In the genomic region with DNA sequence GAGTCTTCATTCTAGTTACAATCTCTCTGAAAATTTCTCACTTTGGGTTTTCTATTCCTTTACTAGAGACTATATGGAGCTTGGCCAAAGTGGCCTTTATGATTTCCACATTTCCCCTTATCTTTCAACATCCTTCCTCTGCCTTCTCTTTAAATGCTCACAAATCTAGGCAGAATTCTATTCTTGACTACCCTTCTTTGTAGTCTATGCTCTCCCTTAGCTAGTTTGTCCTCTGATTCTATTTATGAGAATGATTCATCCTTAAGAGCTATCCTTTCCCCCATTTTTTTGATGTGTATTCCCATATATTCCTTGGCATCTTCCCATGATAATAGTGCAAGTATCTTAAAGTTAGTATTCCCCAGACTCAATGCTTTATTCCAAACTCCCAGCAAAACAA, we compare ENCODE assay signal across 24 cellular contexts. TPM values are rescaled to one million over a fixed set of nuclear protein-coding genes. Genes with fewer than 3 reads are reported as not detected.
"Had no signal": no experiment of that assay in that cellular context is flagged by ENCODE, and none has a peak within 500 bp of the region (broad histone marks: within the 10 kb centered on the region; RNA-seq: fewer than 3 reads in every experiment).

No MANE protein-coding gene starts in this region.

- DNase-seq: activated CD4-positive, alpha-beta memory T cell treated with anti-CD3 and anti-CD28 coated beads for 36 hours; activated CD4-positive, alpha-beta T cell treated with anti-CD3 and anti-CD28 coated beads for 48 hours; activated effector memory CD4-positive, alpha-beta T cell treated with Interleukin-2 at 50 U/mL for 16 hours; activated naive CD4-positive, alpha-beta T cell treated with anti-CD3 and anti-CD28 coated beads for 36 hours; activated naive CD8-positive, alpha-beta T cell treated with anti-CD3 and anti-CD28 coated beads, Interleukin-2, amount 10 ng/mL, durations not matched to agents 7 days and 5 days; activated T-cell treated with anti-CD3 and anti-CD28 coated beads, Interleukin-2, amount 50 U/mL, for 72 hours; amniotic stem cell; colonic mucosa; dorsolateral prefrontal cortex; endodermal cell; esophagus squamous epithelium; gastrocnemius medialis; hippocampal formation; left ventricle myocardium inferior; mammary epithelial cell; midbrain; natural killer cell; right cardiac atrium; stimulated activated CD4-positive, alpha-beta T cell treated with anti-CD3 and anti-CD28 coated beads, Interleukin-2, amount 100 ng/mL, for 24 hours; stimulated activated naive CD8-positive, alpha-beta T cell treated with anti-CD3 and anti-CD28 coated beads, Interleukin-15, amount 100 ng/mL, for 72 hours had no signal

- ATAC-seq: activated T-cell treated with anti-CD3 and anti-CD28 coated beads, Interleukin-2, amount 50 U/mL, for 72 hours; gastrocnemius medialis; natural killer cell; right cardiac atrium; stimulated activated effector memory CD8-positive, alpha-beta T cell treated with anti-CD3 and anti-CD28 coated beads, Interleukin-12 subunit alpha, Interleukin-12 subunit beta, amount 100 ng/mL, for 72 hours; stimulated activated naive CD8-positive, alpha-beta T cell treated with anti-CD3 and anti-CD28 coated beads, Interleukin-15, amount 100 ng/mL, for 72 hours had no signal

- H3K4me3 ChIP-seq: breast epithelium, colonic mucosa, dorsolateral prefrontal cortex, esophagus squamous epithelium, gastrocnemius medialis, left ventricle myocardium inferior, tibial nerve had no signal

- H3K9me3 ChIP-seq: breast epithelium, colonic mucosa, esophagus squamous epithelium, gastrocnemius medialis, left ventricle myocardium inferior, tibial nerve had no signal

- H3K27me3 ChIP-seq: breast epithelium, colonic mucosa had no signal

- H3K36me3 ChIP-seq: breast epithelium, colonic mucosa, esophagus squamous epithelium, gastrocnemius medialis, left ventricle myocardium inferior, tibial nerve had no signal

- H3K27ac ChIP-seq: breast epithelium, colonic mucosa, dorsolateral prefrontal cortex, esophagus squamous epithelium, gastrocnemius medialis, left ventricle myocardium inferior, parathyroid adenoma, tibial nerve had no signal

- H3K4me1 ChIP-seq: colonic mucosa, parathyroid adenoma had no signal

RNA-seq across cellular contexts. Expression of a gene that starts 53.2 kb away (rescaled TPM):
- total RNA-seq: activated CD4-positive, alpha-beta memory T cell treated with anti-CD3 and anti-CD28 coated beads for 36 hours; activated naive CD4-positive, alpha-beta T cell treated with anti-CD3 and anti-CD28 coated beads for 36 hours; activated naive CD8-positive, alpha-beta T cell treated with anti-CD3 and anti-CD28 coated beads, Interleukin-2, amount 10 ng/mL, durations not matched to agents 7 days and 5 days; activated T-cell treated with anti-CD3 and anti-CD28 coated beads, Interleukin-2, amount 50 U/mL, for 72 hours; mammary epithelial cell; natural killer cell had no signal
